In genomic region chr9:79658926-79659325, GRCh38 we compare ENCODE assay signal across 22 cellular contexts.
DNase-seq lines count a peak whose midpoint lies in the region; ATAC-seq and TF ChIP-seq lines count a peak whose summit lies in the region.
"Had no signal": no experiment of that assay in that cellular context is flagged by ENCODE, and none has a peak within 500 bp of the region (broad histone marks: within the 10 kb centered on the region; RNA-seq: fewer than 3 reads in every experiment).

No MANE protein-coding gene starts in this region.

- DNase-seq in activated naive CD4-positive, alpha-beta T cell treated with anti-CD3 and anti-CD28 coated beads for 36 hours, result peak; percentile 16
- DNase-seq in activated naive CD4-positive, alpha-beta T cell treated with anti-CD3 and anti-CD28 coated beads, Interleukin-2, amount 50 U/mL, for 16 hours, result no peak
- DNase-seq in activated naive CD8-positive, alpha-beta T cell treated with anti-CD3 and anti-CD28 coated beads, Interleukin-2, amount 50 U/mL, for 24 hours, result peak; percentile 33
- DNase-seq in neural progenitor cell (ENCODE audit: low spot score) (no peak), T-helper 9 cell (no peak), osteocyte (ENCODE audit: extremely low spot score, unreplicated experiment) (no peak), substantia nigra (lab: John Stamatoyannopoulos, UW) (no peak)
- DNase-seq: CD4-positive, CD25-positive, alpha-beta regulatory T cell; DMS79 treated with DMSO at 0.1 percent for 48 hours; H9; MG63; NCI-H1417; NCI-H1694 treated with DMSO at 0.1 percent for 48 hours; NCI-H2081 treated with DMSO at 0.1 percent for 48 hours; NCI-H2171 treated with DMSO at 0.1 percent for 48 hours; NCI-H526; OCI-M1 had no signal

- peaks cover 68% of the 10 kb centered on the region for H4K20me1 ChIP-seq in neural progenitor cell (ENCODE audit: low read depth)

- H3K9ac ChIP-seq in neural progenitor cell, result no peak overlapping the region

- H3K27ac ChIP-seq in neural progenitor cell (peak overlapping the region; percentile 48), substantia nigra (ENCODE audit: low read depth, low read length, poor library complexity, severe bottlenecking) (no peak overlapping the region)
- H3K27ac ChIP-seq: A549, SJSA1 had no signal

- peaks cover 62% of the 10 kb centered on the region for H3K4me1 ChIP-seq in neural progenitor cell

- intact Hi-C loops in activated naive CD4-positive, alpha-beta T cell treated with anti-CD3 and anti-CD28 coated beads for 36 hours (cut with micrococcal nuclease), result no loop called here

- peaks cover 94% of the 10 kb centered on the region for H3K79me2 ChIP-seq in neural progenitor cell (ENCODE audit: low read depth)

- H3K4me2 ChIP-seq in neural progenitor cell, result no peak overlapping the region
- H3K4me2 ChIP-seq: A549 had no signal

- H3K9me3 Mint-ChIP-seq in activated naive CD4-positive, alpha-beta T cell treated with anti-CD3 and anti-CD28 coated beads for 36 hours, result no peaks in the 10 kb centered on the region
- no peaks in the 10 kb centered on the region for H3K9me3 Mint-ChIP-seq in activated naive CD8-positive, alpha-beta T cell treated with anti-CD3 and anti-CD28 coated beads, Interleukin-2, amount 50 U/mL, for 24 hours
- H3K9me3 Mint-ChIP-seq in neural progenitor cell (no peaks in the 10 kb centered on the region), osteocyte (ENCODE audit: unreplicated experiment) (no peaks in the 10 kb centered on the region)
- H3K9me3 Mint-ChIP-seq: CD4-positive, CD25-positive, alpha-beta regulatory T cell; H9 had no signal

- no peaks in the 10 kb centered on the region for H3K27me3 ChIP-seq in neural progenitor cell
- H3K27me3 ChIP-seq: MG63, SJSA1 had no signal

- ATAC-seq in activated naive CD8-positive, alpha-beta T cell treated with anti-CD3 and anti-CD28 coated beads, Interleukin-2, amount 50 U/mL, for 24 hours, result peak; percentile 98
- ATAC-seq: A549, K562, Right ventricle myocardium inferior had no signal

- no peak overlapping the region for H3K27ac Mint-ChIP-seq in activated naive CD4-positive, alpha-beta T cell treated with anti-CD3 and anti-CD28 coated beads for 36 hours
- H3K27ac Mint-ChIP-seq in activated naive CD8-positive, alpha-beta T cell treated with anti-CD3 and anti-CD28 coated beads, Interleukin-2, amount 50 U/mL, for 24 hours, result no peak overlapping the region
- peak overlapping the region; percentile 64 for H3K27ac Mint-ChIP-seq in neural progenitor cell
- no peak overlapping the region for H3K27ac Mint-ChIP-seq in osteocyte (ENCODE audit: unreplicated experiment)
- H3K27ac Mint-ChIP-seq: B cell; CD4-positive, CD25-positive, alpha-beta regulatory T cell had no signal

- no peak overlapping the region for H3K4me3 ChIP-seq in neural progenitor cell
- H3K4me3 ChIP-seq: A549, K562, MG63, SJSA1 had no signal

- no peak overlapping the region for H2AFZ ChIP-seq in neural progenitor cell (replicated peaks)

- CTCF ChIA-PET in activated naive CD4-positive, alpha-beta T cell treated with anti-CD3 and anti-CD28 coated beads for 36 hours (lab: Charles Lee), result interaction anchor here (0.6 kb wide), 1 partner anchor 12 kb away, joined by 3 read pairs; no protein-coding TSS in a partner anchor

- H3K36me3 Mint-ChIP-seq in activated naive CD4-positive, alpha-beta T cell treated with anti-CD3 and anti-CD28 coated beads for 36 hours (ENCODE audit: low read depth), result peaks cover 12% of the 10 kb centered on the region
- H3K36me3 Mint-ChIP-seq in activated naive CD8-positive, alpha-beta T cell treated with anti-CD3 and anti-CD28 coated beads, Interleukin-2, amount 50 U/mL, for 24 hours (ENCODE audit: low read depth), result peaks cover 26% of the 10 kb centered on the region
- H3K36me3 Mint-ChIP-seq in neural progenitor cell, result peaks cover 37% of the 10 kb centered on the region
- peaks cover 29% of the 10 kb centered on the region for H3K36me3 Mint-ChIP-seq in osteocyte (ENCODE audit: unreplicated experiment)

- no peaks in the 10 kb centered on the region for H3K9me3 ChIP-seq in neural progenitor cell (ENCODE audit: low read depth)
- H3K9me3 ChIP-seq: A549, MG63, SJSA1 had no signal

- H3F3A ChIP-seq in neural progenitor cell (ENCODE audit: low read depth), result peaks cover 49% of the 10 kb centered on the region

- H3K27me3 Mint-ChIP-seq in activated naive CD4-positive, alpha-beta T cell treated with anti-CD3 and anti-CD28 coated beads for 36 hours (ENCODE audit: low read depth), result no peaks in the 10 kb centered on the region
- H3K27me3 Mint-ChIP-seq in activated naive CD8-positive, alpha-beta T cell treated with anti-CD3 and anti-CD28 coated beads, Interleukin-2, amount 50 U/mL, for 24 hours, result no peaks in the 10 kb centered on the region
- H3K27me3 Mint-ChIP-seq in neural progenitor cell (ENCODE audit: insufficient read depth, low read depth) (no peaks in the 10 kb centered on the region), osteocyte (ENCODE audit: unreplicated experiment) (no peaks in the 10 kb centered on the region)
- H3K27me3 Mint-ChIP-seq: B cell; CD4-positive, CD25-positive, alpha-beta regulatory T cell had no signal

- no peak overlapping the region for H3K4me3 Mint-ChIP-seq in activated naive CD4-positive, alpha-beta T cell treated with anti-CD3 and anti-CD28 coated beads for 36 hours
- H3K4me3 Mint-ChIP-seq in activated naive CD8-positive, alpha-beta T cell treated with anti-CD3 and anti-CD28 coated beads, Interleukin-2, amount 50 U/mL, for 24 hours, result no peak overlapping the region
- H3K4me3 Mint-ChIP-seq in neural progenitor cell (no peak overlapping the region), osteocyte (ENCODE audit: unreplicated experiment) (no peak overlapping the region)
- H3K4me3 Mint-ChIP-seq: B cell; CD4-positive, CD25-positive, alpha-beta regulatory T cell; H9 had no signal

- peaks cover 23% of the 10 kb centered on the region for H3K4me1 Mint-ChIP-seq in activated naive CD4-positive, alpha-beta T cell treated with anti-CD3 and anti-CD28 coated beads for 36 hours (ENCODE audit: low read depth)
- peaks cover 42% of the 10 kb centered on the region for H3K4me1 Mint-ChIP-seq in activated naive CD8-positive, alpha-beta T cell treated with anti-CD3 and anti-CD28 coated beads, Interleukin-2, amount 50 U/mL, for 24 hours
- H3K4me1 Mint-ChIP-seq in neural progenitor cell, result peaks cover 70% of the 10 kb centered on the region
- H3K4me1 Mint-ChIP-seq in osteocyte (ENCODE audit: unreplicated experiment), result peaks cover 66% of the 10 kb centered on the region

- peaks cover 19% of the 10 kb centered on the region for H3K36me3 ChIP-seq in neural progenitor cell
- H3K36me3 ChIP-seq: MG63 had no signal

- no peak for TF ChIP-seq CTCF in neural progenitor cell (IDR thresholded peaks at IDR 0.05)
- no peak for TF ChIP-seq CTCF in osteocyte (IDR thresholded peaks at IDR 0.05)

Comparison
In these comparisons a context has a peak if more than half of its experiments do, and no peak if none do; other contexts are left out.
1. DNase-seq: peak in activated naive CD4-positive, alpha-beta T cell treated with anti-CD3 and anti-CD28 coated beads for 36 hours (single experiment) and activated naive CD8-positive, alpha-beta T cell treated with anti-CD3 and anti-CD28 coated beads, Interleukin-2, amount 50 U/mL, for 24 hours (single experiment); none in activated naive CD4-positive, alpha-beta T cell treated with anti-CD3 and anti-CD28 coated beads, Interleukin-2, amount 50 U/mL, for 16 hours (single experiment), neural progenitor cell (single experiment), T-helper 9 cell (single experiment), osteocyte (single experiment) and substantia nigra (0 of 49).